21 cellular contexts compared by ENCODE assay signal in genomic region chr12:33944703-33945437, GRCh38.
"Had no signal": no experiment of that assay in that cellular context is flagged by ENCODE, and none has a peak within 500 bp of the region (broad histone marks: within the 10 kb centered on the region; RNA-seq: fewer than 3 reads in every experiment).

No MANE protein-coding gene starts in this region.

- H3K4me1 ChIP-seq: breast epithelium, left ventricle myocardium inferior, prostate gland, sigmoid colon, stomach, tibial artery had no signal

- H3K9me3 ChIP-seq: ovary, prostate gland had no signal

- H3K4me3 ChIP-seq: breast epithelium, left ventricle myocardium inferior, ovary, prostate gland, sigmoid colon, stomach, tibial artery had no signal

- H3K27me3 ChIP-seq: breast epithelium, ovary, sigmoid colon, stomach, tibial artery had no signal

- ATAC-seq: activated CD8-positive, alpha-beta memory T cell treated with anti-CD3 and anti-CD28 coated beads, Interleukin-2, amount 10 ng/mL, durations not matched to agents 7 days and 5 days; activated CD8-positive, alpha-beta T cell treated with anti-CD3 and anti-CD28 coated beads, Interleukin-2, amount 10 ng/mL, durations not matched to agents 7 days and 5 days; activated naive CD8-positive, alpha-beta T cell treated with anti-CD3 and anti-CD28 coated beads, Interleukin-2, amount 50 U/mL, for 24 hours; stimulated activated memory B cell treated with anti-CD40 and anti-IgM and Interleukin-4, amounts not matched to agents 10 μg/mL and 1 μg/mL and 100 μg/mL, for 72 hours had no signal

- FAIRE-seq: frontal cortex had no signal

- H3K27ac ChIP-seq: breast epithelium, left ventricle myocardium inferior, ovary, prostate gland, sigmoid colon, stomach, tibial artery had no signal

- H3K36me3 ChIP-seq: breast epithelium, left ventricle myocardium inferior, ovary, prostate gland, sigmoid colon, stomach, tibial artery had no signal

- DNase-seq: activated B cell treated with CpG ODN at 0.5 μM for 24 hours; activated CD4-positive, alpha-beta T cell treated with anti-CD3 and anti-CD28 coated beads, Interleukin-2, amount 50 U/mL, for 1 hour; activated CD8-positive, alpha-beta memory T cell treated with anti-CD3 and anti-CD28 coated beads, Interleukin-2, amount 10 ng/mL, durations not matched to agents 7 days and 5 days; activated CD8-positive, alpha-beta T cell treated with anti-CD3 and anti-CD28 coated beads, Interleukin-2, amount 10 ng/mL, durations not matched to agents 7 days and 5 days; activated naive CD8-positive, alpha-beta T cell treated with anti-CD3 and anti-CD28 coated beads, Interleukin-2, amount 50 U/mL, for 24 hours; activated T-cell treated with anti-CD3 and anti-CD28 coated beads, Interleukin-2, amount 50 U/mL, for 48 hours; amygdala; left ventricle myocardium inferior; naive B cell; ovary; retina; sigmoid colon; small intestine; stimulated activated CD4-positive, alpha-beta T cell treated with anti-CD3 and anti-CD28 coated beads, Interleukin-4, amount 100 ng/mL, for 24 hours; stimulated activated CD8-positive, alpha-beta memory T cell treated with anti-CD3 and anti-CD28 coated beads, Interleukin-4, amount 100 ng/mL, for 48 hours; stomach; tibial artery had no signal
